15 cellular contexts compared by ENCODE assay signal in genomic region chr7:21140622-21141021, GRCh38.
"Had no signal": no experiment of that assay in that cellular context is flagged by ENCODE, and none has a peak within 500 bp of the region (broad histone marks: within the 10 kb centered on the region; RNA-seq: fewer than 3 reads in every experiment).

No MANE protein-coding gene starts in this region.

- H3K4me1 ChIP-seq: left ventricle myocardium inferior, right atrium auricular region, thyroid gland had no signal

- H3K4me3 ChIP-seq: dorsolateral prefrontal cortex, left ventricle myocardium inferior, right atrium auricular region, thyroid gland had no signal

- H3K27ac ChIP-seq: dorsolateral prefrontal cortex, left ventricle myocardium inferior, right atrium auricular region, thyroid gland had no signal

- DNase-seq: activated CD8-positive, alpha-beta memory T cell treated with anti-CD3 and anti-CD28 coated beads for 24 hours; activated CD8-positive, alpha-beta memory T cell treated with anti-CD3 and anti-CD28 coated beads, Interleukin-2, amount 50 U/mL, for 48 hours; activated gamma-delta T cell; amniotic stem cell; dorsolateral prefrontal cortex; hypothalamus; islet precursor cell; left ventricle myocardium inferior; occipital lobe; stimulated activated CD4-positive, alpha-beta T cell treated with anti-CD3 and anti-CD28 coated beads, Interleukin-2, amount 100 ng/mL, for 24 hours; stimulated activated naive CD4-positive, alpha-beta T cell treated with Interleukin-2 at 50 U/mL for 16 hours; thyroid gland had no signal

- H3K9me3 ChIP-seq: left ventricle myocardium inferior, right atrium auricular region, thyroid gland had no signal

- ATAC-seq: activated naive CD4-positive, alpha-beta T cell treated with anti-CD3 and anti-CD28 coated beads, Interleukin-2, amount 50 U/mL, for 72 hours had no signal

- H3K36me3 ChIP-seq: left ventricle myocardium inferior, right atrium auricular region, thyroid gland had no signal

- FAIRE-seq: frontal cortex had no signal

- H3K27me3 ChIP-seq: right atrium auricular region, thyroid gland had no signal
